ENCODE assay signal across 21 cellular contexts in the genomic region with DNA sequence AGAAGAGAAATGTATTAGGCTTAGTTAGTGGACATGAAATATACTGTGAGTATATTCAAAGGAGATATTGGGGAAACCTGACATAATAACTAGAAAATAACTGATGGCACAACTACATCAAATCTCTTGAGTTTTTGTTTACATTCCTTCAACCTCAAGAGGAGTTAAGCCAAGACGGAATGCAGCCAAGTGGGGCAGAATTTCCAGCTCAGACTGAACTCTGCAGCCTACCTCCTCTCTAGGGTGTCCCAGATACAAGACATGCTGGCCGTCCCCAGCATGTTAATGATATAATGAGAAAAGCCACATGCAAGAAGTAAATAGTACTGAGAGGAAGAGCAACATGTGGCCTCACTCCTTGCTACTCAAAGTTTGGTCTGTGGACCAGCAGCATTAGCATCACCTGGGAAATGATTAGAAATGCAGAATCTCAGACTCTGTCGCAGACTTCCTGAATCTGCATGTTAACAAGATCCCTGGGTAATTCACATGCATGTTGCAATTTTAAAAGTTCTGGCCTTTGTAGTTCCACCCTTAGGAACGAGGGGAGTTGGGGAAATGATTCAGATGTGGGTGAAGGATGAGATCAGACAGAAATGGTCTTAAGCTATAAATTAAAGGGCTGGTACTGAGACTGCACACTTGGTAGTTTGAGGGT.
DNase-seq lines count a peak whose midpoint lies in the region; ATAC-seq and TF ChIP-seq lines count a peak whose summit lies in the region.
"Had no signal": no experiment of that assay in that cellular context is flagged by ENCODE, and none has a peak within 500 bp of the region (broad histone marks: within the 10 kb centered on the region; RNA-seq: fewer than 3 reads in every experiment).

No MANE protein-coding gene starts in this region.

- DNase-seq in AG10803 (ENCODE audit: low read depth), result peak; percentile 5
- DNase-seq in MV-4-11 (lab: John Stamatoyannopoulos, UW), result peak; percentile 13
- DNase-seq in epithelial cell of esophagus (ENCODE audit: low read depth), result peak; percentile 62
- DNase-seq in lower lobe of right lung, result no peak
- DNase-seq in activated CD4-positive, alpha-beta T cell treated with anti-CD3 and anti-CD28 coated beads for 1 hour, result no peak
- no peak for DNase-seq in CD8-positive, alpha-beta memory T cell
- DNase-seq: activated CD8-positive, alpha-beta T cell treated with anti-CD3 and anti-CD28 coated beads, Interleukin-2, amount 10 ng/mL, durations not matched to agents 7 days and 5 days; amniotic stem cell; DMS153; MM.1S; NCI-H2107; NCI-H748 treated with DMSO at 0.1 percent for 48 hours; SW 1271; WERI-Rb-1 had no signal

- POLR2A ChIA-PET in CD8-positive, alpha-beta memory T cell (lab: Charles Lee), result no interaction called here

- peaks cover 4 to 13% (median 9%) of the 10 kb centered on the region in 5 donors for H3K9me3 Mint-ChIP-seq in CD8-positive, alpha-beta memory T cell

- intact Hi-C loops in lower lobe of right lung (cut with DNase I), result no loop called here

- peaks cover 0 to 13% (median 0%) of the 10 kb centered on the region in 3 donors for H3K36me3 Mint-ChIP-seq in CD8-positive, alpha-beta memory T cell
- H3K36me3 Mint-ChIP-seq: memory B cell had no signal

- CTCF ChIA-PET in CD8-positive, alpha-beta memory T cell (lab: Charles Lee), result no interaction called here

- H3K4me1 ChIP-seq in lower lobe of right lung, result peaks cover 23% of the 10 kb centered on the region
- H3K4me1 ChIP-seq in CD8-positive, alpha-beta memory T cell (ENCODE audit: insufficient read depth, low read length), result no peaks in the 10 kb centered on the region

- H3K27ac ChIP-seq in lower lobe of right lung, result no peak overlapping the region
- H3K27ac ChIP-seq in CD8-positive, alpha-beta memory T cell (ENCODE audit: low read depth, low read length), result no peak overlapping the region
- H3K27ac ChIP-seq: foreskin keratinocyte, WERI-Rb-1 had no signal

- H3K36me3 ChIP-seq in lower lobe of right lung, result no peaks in the 10 kb centered on the region
- H3K36me3 ChIP-seq in CD8-positive, alpha-beta memory T cell (ENCODE audit: insufficient read depth, low read length), result no peaks in the 10 kb centered on the region
- H3K36me3 ChIP-seq: WERI-Rb-1 had no signal

- no peaks in the 10 kb centered on the region for H3K9me3 ChIP-seq in lower lobe of right lung
- H3K9me3 ChIP-seq in CD8-positive, alpha-beta memory T cell (ENCODE audit: low read length), result no peaks in the 10 kb centered on the region

- H3K4me3 Mint-ChIP-seq in CD8-positive, alpha-beta memory T cell, result no peak overlapping the region
- H3K4me3 Mint-ChIP-seq: activated CD8-positive, alpha-beta T cell treated with anti-CD3 and anti-CD28 coated beads, Interleukin-2, amount 10 ng/mL, durations not matched to agents 7 days and 5 days; activated T-helper 17 cell treated with anti-CD3 and anti-CD28 coated beads, Interleukin-2, amount 50 U/mL, for 72 hours; B cell; dendritic cell treated with granulocyte-macrophage colony-stimulating factor and Interleukin-4, amounts not matched to agents 40 ng/mL and 50 ng/mL, for 4 days; memory B cell had no signal

- ATAC-seq in lower lobe of right lung, result peak; percentile 62 to 64
- ATAC-seq in HG02870 (IDR thresholded peaks at IDR 0.05; ENCODE audit: unreplicated experiment), result no peak
- ATAC-seq in HG03039 (IDR thresholded peaks at IDR 0.05; ENCODE audit: unreplicated experiment), result no peak
- ATAC-seq: activated CD8-positive, alpha-beta T cell treated with anti-CD3 and anti-CD28 coated beads, Interleukin-2, amount 10 ng/mL, durations not matched to agents 7 days and 5 days; activated T-helper 17 cell treated with anti-CD3 and anti-CD28 coated beads, Interleukin-2, amount 50 U/mL, for 72 hours had no signal

- no peaks in the 10 kb centered on the region for H3K4me1 Mint-ChIP-seq in CD8-positive, alpha-beta memory T cell
- H3K4me1 Mint-ChIP-seq: activated T-helper 17 cell treated with anti-CD3 and anti-CD28 coated beads, Interleukin-2, amount 50 U/mL, for 72 hours; B cell; memory B cell had no signal

- H3K27me3 Mint-ChIP-seq in CD8-positive, alpha-beta memory T cell, result peaks cover 26 to 62% of the 10 kb centered on the region in 2 donors

- H3K27ac Mint-ChIP-seq in CD8-positive, alpha-beta memory T cell, result no peak overlapping the region
- H3K27ac Mint-ChIP-seq: activated CD8-positive, alpha-beta T cell treated with anti-CD3 and anti-CD28 coated beads, Interleukin-2, amount 10 ng/mL, durations not matched to agents 7 days and 5 days; activated T-helper 17 cell treated with anti-CD3 and anti-CD28 coated beads, Interleukin-2, amount 50 U/mL, for 72 hours; B cell; dendritic cell treated with granulocyte-macrophage colony-stimulating factor and Interleukin-4, amounts not matched to agents 40 ng/mL and 50 ng/mL, for 4 days; memory B cell had no signal

- no peak for TF ChIP-seq CTCF in AG10803 (conservative IDR thresholded peaks at IDR 0.05; ENCODE audit: low read length)
- no peak for TF ChIP-seq CTCF in epithelial cell of esophagus (IDR thresholded peaks at IDR 0.05; ENCODE audit: insufficient read depth, low read depth, low read length, missing control alignments)
- no peak for TF ChIP-seq CTCF in lower lobe of right lung (IDR thresholded peaks at IDR 0.05)

- no peaks in the 10 kb centered on the region for H3K27me3 ChIP-seq in lower lobe of right lung (ENCODE audit: low read depth)
- peaks cover 15% of the 10 kb centered on the region for H3K27me3 ChIP-seq in CD8-positive, alpha-beta memory T cell (ENCODE audit: insufficient read depth, low read length, poor library complexity, severe bottlenecking)
- H3K27me3 ChIP-seq: foreskin keratinocyte had no signal

- H3K4me3 ChIP-seq in AG10803 (ENCODE audit: low read length) (no peak overlapping the region), epithelial cell of esophagus (ENCODE audit: low read length) (no peak overlapping the region), lower lobe of right lung (no peak overlapping the region)
- H3K4me3 ChIP-seq in CD8-positive, alpha-beta memory T cell (ENCODE audit: low read length), result no peak overlapping the region

Comparison
In these comparisons a context has a peak if more than half of its experiments do, and no peak if none do; other contexts are left out.
1. DNase-seq: peak in AG10803 (single experiment), MV-4-11 (single experiment) and epithelial cell of esophagus (single experiment); none in lower lobe of right lung (single experiment), activated CD4-positive, alpha-beta T cell treated with anti-CD3 and anti-CD28 coated beads for 1 hour (single experiment) and CD8-positive, alpha-beta memory T cell (0 of 5).
2. ATAC-seq: peak in lower lobe of right lung (2 of 2); none in HG02870 (single experiment) and HG03039 (single experiment).